ENCODE assay signal across 8 cellular contexts in genomic region chr14:74955229-74955999, GRCh38. TPM values are rescaled to one million over a fixed set of nuclear protein-coding genes. Genes with fewer than 3 reads are reported as not detected.
A peak's percentile ranks its signal among the peaks of the same experiment; 100 is the strongest.
DNase-seq lines count a peak whose midpoint lies in the region; ATAC-seq and TF ChIP-seq lines count a peak whose summit lies in the region.

Gene PGF (minus strand): TSS chr14:74955597. CDS start chr14:74955242, 355 bp downstream.

- H3K4me3 Mint-ChIP-seq in T-helper 1 cell treated with Interleukin-12 subunit alpha and Interleukin-12 subunit beta and Interleukin-4 antibody, amounts not matched to agents 30 μg/mL and 1 μg/mL, for 36 hours, result peak within 1 kb of the TSS; percentile 52

- peak; percentile 72 for DNase-seq in DMS53 (lab: John Stamatoyannopoulos, UW)
- DNase-seq in HPDE6-E6E7 (ENCODE audit: extremely low spot score), result peak; percentile 49
- peak; percentile 78 for DNase-seq in colonic mucosa
- peak; percentile 56 for DNase-seq in stimulated activated CD8-positive, alpha-beta memory T cell treated with anti-CD3 and anti-CD28 coated beads, Interleukin-4, amount 100 ng/mL, for 48 hours
- DNase-seq in NCI-H187 treated with DMSO at 0.1 percent for 48 hours (lab: John Stamatoyannopoulos, UW), result no peak

- no peaks in the 10 kb centered on the region for H3K36me3 ChIP-seq in colonic mucosa

- peaks cover 9% of the 10 kb centered on the region for H3K27me3 Mint-ChIP-seq in T-helper 1 cell treated with Interleukin-12 subunit alpha and Interleukin-12 subunit beta and Interleukin-4 antibody, amounts not matched to agents 30 μg/mL and 1 μg/mL, for 36 hours (ENCODE audit: low read depth)

- H3K4me3 ChIP-seq in colonic mucosa, result peak within 1 kb of the TSS; percentile 54

- intact Hi-C loops in colonic mucosa (cut with DNase I), result no loop called here

- no peak within 1 kb of the TSS for H3K27ac ChIP-seq in colonic mucosa
- H3K27ac ChIP-seq in layer of hippocampus (ENCODE audit: low read depth, low read length), result peak within 1 kb of the TSS; percentile 21

- no peaks in the 10 kb centered on the region for H3K36me3 Mint-ChIP-seq in T-helper 1 cell treated with Interleukin-12 subunit alpha and Interleukin-12 subunit beta and Interleukin-4 antibody, amounts not matched to agents 30 μg/mL and 1 μg/mL, for 36 hours (ENCODE audit: low read depth)

- H3K27ac Mint-ChIP-seq in T-helper 1 cell treated with Interleukin-12 subunit alpha and Interleukin-12 subunit beta and Interleukin-4 antibody, amounts not matched to agents 30 μg/mL and 1 μg/mL, for 36 hours, result no peak within 1 kb of the TSS

- H3K4me1 Mint-ChIP-seq in T-helper 1 cell treated with Interleukin-12 subunit alpha and Interleukin-12 subunit beta and Interleukin-4 antibody, amounts not matched to agents 30 μg/mL and 1 μg/mL, for 36 hours (ENCODE audit: low read depth), result no peaks in the 10 kb centered on the region

- H3K4me1 ChIP-seq in colonic mucosa, result peaks cover 12% of the 10 kb centered on the region

- no peaks in the 10 kb centered on the region for H3K9me3 ChIP-seq in colonic mucosa

- TF ChIP-seq CTCF in colonic mucosa (IDR thresholded peaks at IDR 0.05), result no peak

- H3K27me3 ChIP-seq in colonic mucosa (no peaks in the 10 kb centered on the region), layer of hippocampus (ENCODE audit: control insufficient read depth, insufficient read depth, low read length) (no peaks in the 10 kb centered on the region)

- no peak for ATAC-seq in GM21367 (IDR thresholded peaks at IDR 0.05; ENCODE audit: unreplicated experiment)

- no peaks in the 10 kb centered on the region for H3K9me3 Mint-ChIP-seq in T-helper 1 cell treated with Interleukin-12 subunit alpha and Interleukin-12 subunit beta and Interleukin-4 antibody, amounts not matched to agents 30 μg/mL and 1 μg/mL, for 36 hours

- H3K9ac ChIP-seq in colonic mucosa (ENCODE audit: low read depth in 2 of 2, low read length in 2 of 2), result peak within 1 kb of the TSS; percentile 60 to 72

RNA-seq across cellular contexts. Expression of gene PGF, which starts in this region (rescaled TPM):
- 1 to 10 TPM in 1 of 2 donors, under 1 TPM in 1; 0.57 to 2.2 TPM for total RNA-seq in colonic mucosa
